ENCODE assay signal across 26 cellular contexts in genomic region chr2:43201497-43201896, GRCh38. TPM values are rescaled to one million over a fixed set of nuclear protein-coding genes. Genes with fewer than 3 reads are reported as not detected.
DNase-seq lines count a peak whose midpoint lies in the region; FAIRE-seq and TF ChIP-seq lines count a peak whose summit lies in the region.
"Had no signal": no experiment of that assay in that cellular context is flagged by ENCODE, and none has a peak within 500 bp of the region (broad histone marks: within the 10 kb centered on the region; RNA-seq: fewer than 3 reads in every experiment).

No MANE protein-coding gene starts in this region.

- in situ Hi-C loops in GM13976 (cut with MboI; ENCODE audit: low sequenced_read_pairs, unreplicated experiment): no loop called here

- no peak overlapping the region for H2BK5ac ChIP-seq in H1 (ENCODE audit: low read depth, low read length)

- TF ChIP-seq EP300 in H1 (IDR thresholded peaks at IDR 0.05; ENCODE audit: borderline replicate concordance in 1 of 2, low read depth in 2 of 2, low read length in 2 of 2): no peak

- H2BK20ac ChIP-seq in H1 (ENCODE audit: low read length): 0 out of 2 replicates have a peak overlapping the region, but pooled peaks have one; percentile 61

- 90% methylated on average over 4 of the region's 4 CpGs; no CpG with 5 or more reads in 1 of the 2 experiments for WGBS in H1 (ENCODE audit: extremely low coverage in 1 of 2, insufficient coverage in 1 of 2, insufficient read length in 1 of 2, insufficient replicate concordance in 2 of 2, low coverage in 1 of 2, low lambda C conversion rate in 2 of 2, missing lambda C conversion rate in 1 of 2), 2 experiments

- peak overlapping the region; percentile 88; the same call in 1 of the 2 replicates for H2BK15ac ChIP-seq in H1 (ENCODE audit: low read length)

- H3K14ac ChIP-seq in H1 (ENCODE audit: insufficient read length): no peak overlapping the region

- H4K91ac ChIP-seq in H1 (replicated peaks; ENCODE audit: insufficient read length, low read length): no peak overlapping the region

- CTCF ChIA-PET in H1 (lab: Charles Lee; ENCODE audit: partially characterized antibody): interaction anchor here (0.8 to 3.2 kb wide), 6 partner anchors 8 to 254 kb away, joined by 3 to 11 read pairs (median 7); no protein-coding TSS in a partner anchor

- no peak overlapping the region for H2AFZ ChIP-seq in H1 (ENCODE audit: low read length)
- H2AFZ ChIP-seq: hepatocyte had no signal

- no peaks in the 10 kb centered on the region; the same call in 1 of the 2 replicates for H3K23me2 ChIP-seq in H1 (ENCODE audit: low read depth, low read length)

- TF ChIP-seq RAD21 in H1 (IDR thresholded peaks at IDR 0.05 in 1 of 2, conservative IDR thresholded peaks at IDR 0.05 in 1 of 2; ENCODE audit: low read depth in 2 of 2, low read length in 2 of 2): no peak

- no peaks in the 10 kb centered on the region for H3K9me3 ChIP-seq in BLaER1 treated with 17β-estradiol and CSF1 and Interleukin-3, amounts not matched to agents 10 nM and 100 nM (replicated peaks in 1 of 11)
- H3K9me3 ChIP-seq in DOHH2 (ENCODE audit: control insufficient read depth, insufficient read depth, low read length) (no peaks in the 10 kb centered on the region), H1 (ENCODE audit: insufficient read depth in 2 of 2, low read depth in 1 of 2, low read length in 1 of 2) (no peaks in the 10 kb centered on the region)
- H3K9me3 ChIP-seq: body of pancreas, gastroesophageal sphincter, suprapubic skin had no signal

- H3K4ac ChIP-seq in H1 (replicated peaks; ENCODE audit: insufficient read length, low read depth, low read length): no peak overlapping the region

- TF ChIP-seq CTCF in DOHH2 (IDR thresholded peaks at IDR 0.05; ENCODE audit: low read depth, low read length, poor library complexity, severe bottlenecking): no peak
- no peak for TF ChIP-seq CTCF in NB4 (IDR thresholded peaks at IDR 0.05; ENCODE audit: low read depth, low read length)
- TF ChIP-seq CTCF in H1 (IDR thresholded peaks at IDR 0.05; ENCODE audit: control extremely low read depth in 1 of 3, insufficient read depth in 1 of 3, low read depth in 1 of 3, low read length in 3 of 3): no peak
- TF ChIP-seq CTCF in GM13976 (IDR thresholded peaks at IDR 0.05; ENCODE audit: borderline replicate concordance, control extremely low read depth, extremely low read depth, insufficient read depth, missing control alignments): no peak

- H3K79me2 ChIP-seq in DOHH2 (ENCODE audit: control insufficient read depth, low read length) (no peaks in the 10 kb centered on the region), H1 (ENCODE audit: control insufficient read depth in 1 of 2, insufficient read depth in 2 of 2, low read length in 2 of 2) (no peaks in the 10 kb centered on the region)
- H3K79me2 ChIP-seq: hepatocyte had no signal

- TF ChIP-seq POLR2A in NB4 (IDR thresholded peaks at IDR 0.05; ENCODE audit: extremely low read depth, insufficient read length): peak; percentile 20
- TF ChIP-seq POLR2A in H1 (IDR thresholded peaks at IDR 0.05; ENCODE audit: control extremely low read depth in 1 of 2, low read depth in 2 of 2, low read length in 2 of 2): no peak

- peaks cover 63 to 100% (median 97%) of the 10 kb centered on the region in 10 experiments for H3K4me1 ChIP-seq in BLaER1 treated with 17β-estradiol and CSF1 and Interleukin-3, amounts not matched to agents 10 nM and 100 nM
- H3K4me1 ChIP-seq in DOHH2 (ENCODE audit: control insufficient read depth, low read length): peaks cover 50% of the 10 kb centered on the region
- peaks cover 4 to 9% (median 7%) of the 10 kb centered on the region in 4 experiments for H3K4me1 ChIP-seq in H1 (replicated peaks in 1 of 4; ENCODE audit: control insufficient read depth in 3 of 4, insufficient read depth in 4 of 4, low read length in 3 of 4)
- H3K4me1 ChIP-seq: gastroesophageal sphincter, suprapubic skin had no signal

- POLR2A ChIA-PET in H1 (lab: Charles Lee; ENCODE audit: partially characterized antibody): no interaction called here

- H3K27me3 ChIP-seq in BLaER1 treated with 17β-estradiol and CSF1 and Interleukin-3, amounts not matched to agents 10 nM and 100 nM: no peaks in the 10 kb centered on the region
- H3K27me3 ChIP-seq in DOHH2 (ENCODE audit: control insufficient read depth, low read length) (no peaks in the 10 kb centered on the region), H1 (replicated peaks in 1 of 4; ENCODE audit: control insufficient read depth in 3 of 4, extremely low read depth in 1 of 4, insufficient read depth in 3 of 4, low read length in 3 of 4) (no peaks in the 10 kb centered on the region)
- H3K27me3 ChIP-seq: body of pancreas, gastroesophageal sphincter, hepatocyte, suprapubic skin had no signal

- no peaks in the 10 kb centered on the region; the same call in 1 of the 2 replicates for H3F3A ChIP-seq in DOHH2 (ENCODE audit: control insufficient read depth, insufficient read depth)

- no peaks in the 10 kb centered on the region for H3K79me1 ChIP-seq in H1 (ENCODE audit: low read depth, low read length)

- no peak overlapping the region for H2BK120ac ChIP-seq in H1 (replicated peaks; ENCODE audit: low read depth, low read length)

- 0 out of 2 replicates have a peak overlapping the region, but pooled peaks have one; percentile 39 for H2AK5ac ChIP-seq in H1 (ENCODE audit: low read depth, low read length)

- peak; percentile 96 for DNase-seq in NB4 (ENCODE audit: low read depth)
- no peak for DNase-seq in H1 (ENCODE audit: low read depth in 1 of 2, low spot score in 2 of 2)
- DNase-seq in activated gamma-delta T cell (lab: John Stamatoyannopoulos, UW): no peak
- DNase-seq in GM13976 (ENCODE audit: low spot score): no peak
- no peak for DNase-seq in activated naive CD4-positive, alpha-beta T cell treated with anti-CD3 and anti-CD28 coated beads, Interleukin-2, amount 50 U/mL, for 16 hours
- DNase-seq: activated CD4-positive, alpha-beta T cell treated with anti-CD3 and anti-CD28 coated beads, Interleukin-2, amount 50 U/mL, for 48 hours; activated CD4-positive, CD25-positive, alpha-beta regulatory T cell; activated effector memory CD4-positive, alpha-beta T cell treated with Interleukin-2 at 50 U/mL for 16 hours; body of pancreas; Calu3; cerebellar nuclear complex; left colon; NCI-H1417 treated with DMSO at 0.1 percent for 48 hours; NCI-H2081; NCI-H2227 treated with DMSO at 0.1 percent for 48 hours; occipital lobe; stimulated activated naive CD4-positive, alpha-beta T cell; T-helper 9 cell had no signal

- peak overlapping the region; percentile 70 to 95 (median 85) for H3K4me2 ChIP-seq in BLaER1 treated with 17β-estradiol and CSF1 and Interleukin-3, amounts not matched to agents 10 nM and 100 nM
- H3K4me2 ChIP-seq in DOHH2 (ENCODE audit: low read length): peak overlapping the region; percentile 51
- H3K4me2 ChIP-seq in H1 (ENCODE audit: insufficient read depth in 1 of 2, low read depth in 2 of 2, low read length in 2 of 2): no peak overlapping the region
- H3K4me2 ChIP-seq: hepatocyte had no signal

- no peaks in the 10 kb centered on the region for H3K36me3 ChIP-seq in BLaER1 treated with 17β-estradiol and CSF1 and Interleukin-3, amounts not matched to agents 10 nM and 100 nM
- H3K36me3 ChIP-seq in DOHH2 (ENCODE audit: control insufficient read depth, low read length): no peaks in the 10 kb centered on the region
- H3K36me3 ChIP-seq in H1 (ENCODE audit: control insufficient read depth in 2 of 4, insufficient read depth in 4 of 4, low read length in 3 of 4): no peaks in the 10 kb centered on the region
- H3K36me3 ChIP-seq: gastroesophageal sphincter, suprapubic skin had no signal

- H3K18ac ChIP-seq in H1 (ENCODE audit: extremely low read depth, low read length): no peak overlapping the region; the same call in 1 of the 2 replicates

- H3K56ac ChIP-seq in H1 (replicated peaks; ENCODE audit: insufficient read length, low read depth, low read length): no peak overlapping the region

- FAIRE-seq in H1 (lab: Jason Lieb, UNC): no peak
- FAIRE-seq: endothelial cell of umbilical vein, GM12878, urothelium cell line had no signal

- H3K9ac ChIP-seq in BLaER1 treated with 17β-estradiol and CSF1 and Interleukin-3, amounts not matched to agents 10 nM and 100 nM: peak overlapping the region in 9 of 11 experiments; percentile 31 to 74 (median 65); a peak in 17 of 22 replicates
- no peak overlapping the region for H3K9ac ChIP-seq in H1 (replicated peaks in 1 of 4; ENCODE audit: extremely low read depth in 1 of 4, low read depth in 3 of 4, low read length in 3 of 4)

- H3K9me2 ChIP-seq in DOHH2 (replicated peaks; ENCODE audit: control insufficient read depth, low read length): no peaks in the 10 kb centered on the region

- H4K8ac ChIP-seq in H1 (ENCODE audit: extremely low read depth, insufficient read depth, low read length): no peak overlapping the region

- H3K23ac ChIP-seq in H1 (ENCODE audit: insufficient read length): no peak overlapping the region

- no peak overlapping the region for H4K5ac ChIP-seq in H1 (ENCODE audit: insufficient read length, low read depth, low read length)

- H4K20me1 ChIP-seq in BLaER1 treated with 17β-estradiol and CSF1 and Interleukin-3, amounts not matched to agents 10 nM and 100 nM: no peaks in the 10 kb centered on the region
- H4K20me1 ChIP-seq in DOHH2 (ENCODE audit: control insufficient read depth, insufficient read depth, low read depth, low read length) (no peaks in the 10 kb centered on the region), H1 (replicated peaks in 1 of 2; ENCODE audit: control insufficient read depth in 1 of 2, insufficient read depth in 2 of 2, low read length in 2 of 2) (no peaks in the 10 kb centered on the region)

- H3K4me3 ChIP-seq in BLaER1 treated with 17β-estradiol and CSF1 and Interleukin-3, amounts not matched to agents 10 nM and 100 nM: peak overlapping the region in 3 of 10 experiments; percentile 26 to 41 (median 29); a peak in 4 of 20 replicates
- H3K4me3 ChIP-seq in DOHH2 (ENCODE audit: low read length) (peak overlapping the region; percentile 36), NB4 (ENCODE audit: low read depth, low read length) (no peak overlapping the region), H1 (ENCODE audit: extremely low read depth in 1 of 4, insufficient read depth in 2 of 4, low read depth in 3 of 4, low read length in 4 of 4) (no peak overlapping the region)
- H3K4me3 ChIP-seq: body of pancreas, gastroesophageal sphincter, GM12878, hepatocyte, suprapubic skin had no signal

- 0 out of 2 replicates have a peak overlapping the region, but pooled peaks have one; percentile 84 for H2BK12ac ChIP-seq in H1 (ENCODE audit: low read depth, low read length)

- peak overlapping the region in 10 of 11 experiments; percentile 4 to 90 (median 82); a peak in 19 of 22 replicates for H3K27ac ChIP-seq in BLaER1 treated with 17β-estradiol and CSF1 and Interleukin-3, amounts not matched to agents 10 nM and 100 nM
- H3K27ac ChIP-seq in DOHH2 (ENCODE audit: low read depth, low read length) (0 out of 2 replicates have a peak overlapping the region, but pooled peaks have one; percentile 7), H1 (ENCODE audit: low read depth, low read length) (no peak overlapping the region)
- H3K27ac ChIP-seq: body of pancreas, gastroesophageal sphincter, suprapubic skin had no signal

RNA-seq across cellular contexts. Expression of gene ZFP36L2, which starts 24.9 kb away (rescaled TPM):
- total RNA-seq in H1 (2021; fragmentation: NEBNext Ultra II Directional; extraction: Animal tissue kit (Norgen Biotek cat#: 25700)): 102 and 109 TPM in 2 replicates
- 13.4 and 15.6 TPM in 2 replicates for polyA plus RNA-seq in H1 (2011; rRNA removed)
- 10.6 TPM for polyA plus RNA-seq in H1 (2011; cell fraction: cytosol; rRNA removed)
- 10.7 TPM for polyA plus RNA-seq in H1 (2011; cell fraction: nucleus; rRNA removed)
- polyA plus RNA-seq in H1 (2012, experiment 1 of 2): 31.8 to 48.4 TPM (median 38.8 TPM) in 4 replicates
- 44.9 TPM for polyA plus RNA-seq in H1 (2012, experiment 2 of 2)
- polyA plus RNA-seq in H1 (2013, experiment 1 of 2): 57.0 TPM
- 62.5 TPM for polyA plus RNA-seq in H1 (2013, experiment 2 of 2)
- polyA minus RNA-seq in H1 (2011; rRNA and poly(A)+ RNA removed): 4.5 and 4.8 TPM in 2 replicates
- 29.6 TPM for polyA minus RNA-seq in H1 (2011; cell fraction: cytosol; rRNA and poly(A)+ RNA removed)
- 20.3 TPM for polyA minus RNA-seq in H1 (2011; cell fraction: nucleus; rRNA and poly(A)+ RNA removed)

Comparison
In these comparisons a context has a peak if more than half of its experiments do, and no peak if none do; other contexts are left out.
1. H3K4me2 ChIP-seq: peak in BLaER1 treated with 17β-estradiol and CSF1 and Interleukin-3, amounts not matched to agents 10 nM and 100 nM (11 of 11) and DOHH2 (single experiment); none in H1 (0 of 2).
2. H3K9ac ChIP-seq: peak in BLaER1 treated with 17β-estradiol and CSF1 and Interleukin-3, amounts not matched to agents 10 nM and 100 nM (9 of 11); none in H1 (0 of 4).